In genomic region chr20:59340186-59340885, GRCh38 we compare ENCODE assay signal across 1 cellular context.
TF ChIP-seq lines count a peak whose summit lies in the region.

No MANE protein-coding gene starts in this region.

TF ChIP-seq in HepG2, 621 proteins besides CTCF, POLR2A, EP300 and RAD21 (continued from another document):
- TF ChIP-seq SNAPC4 (CRISPR knock-in tag; IDR thresholded peaks at IDR 0.05): no peak
